ENCODE assay signal across 1 cellular context in genomic region chr1:23035823-23036452, GRCh38.
TF ChIP-seq lines count a peak whose summit lies in the region.

No MANE protein-coding gene starts in this region.

TF ChIP-seq in HEK293, 187 proteins besides CTCF, POLR2A, EP300 and RAD21 (continued from another document and continues in another):
- TF ChIP-seq ZSCAN18 (tag by site-specific recombination; IDR thresholded peaks at IDR 0.05) (no peak), ZNF112 (tag by site-specific recombination; IDR thresholded peaks at IDR 0.05) (no peak), ZNF791 (tag by site-specific recombination; IDR thresholded peaks at IDR 0.05) (no peak), ZNF660 (tag by site-specific recombination; IDR thresholded peaks at IDR 0.05) (peak; percentile 71), PRDM1 (tag by site-specific recombination; IDR thresholded peaks at IDR 0.05) (0 out of 2 replicates have a peak, but pooled peaks have one; percentile 15), ZNF514 (tag by site-specific recombination; IDR thresholded peaks at IDR 0.05) (no peak), ZNF202 (tag by site-specific recombination; IDR thresholded peaks at IDR 0.05; ENCODE audit: borderline replicate concordance) (no peak), ZNF341 (tag by site-specific recombination; IDR thresholded peaks at IDR 0.05; ENCODE audit: low read depth) (no peak), ZNF692 (tag by site-specific recombination; IDR thresholded peaks at IDR 0.05) (no peak), ZBTB7A (tag by site-specific recombination; IDR thresholded peaks at IDR 0.05; ENCODE audit: low read depth) (no peak), ZNF362 (tag by site-specific recombination; IDR thresholded peaks at IDR 0.05) (peak; percentile 52; the same call in 1 of the 2 replicates), ZNF639 (tag by site-specific recombination; IDR thresholded peaks at IDR 0.05) (no peak), PBX3 (CRISPR knock-in tag; IDR thresholded peaks at IDR 0.05) (no peak), ZNF843 (tag by site-specific recombination; IDR thresholded peaks at IDR 0.05) (peak; percentile 55), SCRT1 (tag by site-specific recombination; IDR thresholded peaks at IDR 0.05; ENCODE audit: borderline replicate concordance) (no peak), ZIC2 (tag by site-specific recombination; IDR thresholded peaks at IDR 0.05) (peak; percentile 67), HOXD13 (CRISPR knock-in tag; IDR thresholded peaks at IDR 0.05; ENCODE audit: borderline replicate concordance) (no peak), YY1 (tag by site-specific recombination; IDR thresholded peaks at IDR 0.05) (no peak), ZNF544 (tag by site-specific recombination; IDR thresholded peaks at IDR 0.05) (no peak), GFI1B (tag by site-specific recombination; IDR thresholded peaks at IDR 0.05) (peak; percentile 86), ZNF629 (tag by site-specific recombination; IDR thresholded peaks at IDR 0.05) (0 out of 2 replicates have a peak, but pooled peaks have one; percentile 17), HOXA7 (CRISPR knock-in tag; IDR thresholded peaks at IDR 0.05; ENCODE audit: borderline replicate concordance) (no peak), ZNF248 (tag by site-specific recombination; IDR thresholded peaks at IDR 0.05) (no peak), PRDM4 (tag by site-specific recombination; IDR thresholded peaks at IDR 0.05) (no peak), ZNF280D (tag by site-specific recombination; IDR thresholded peaks at IDR 0.05) (no peak), FEZF1 (tag by site-specific recombination; IDR thresholded peaks at IDR 0.05) (peak; percentile 36; the same call in 1 of the 2 replicates), ZNF24 (tag by site-specific recombination; IDR thresholded peaks at IDR 0.05) (0 out of 2 replicates have a peak, but pooled peaks have one; percentile 31), TRIM28 (IDR thresholded peaks at IDR 0.05; ENCODE audit: borderline replicate concordance, low read length) (peak; percentile 75; the same call in 1 of the 2 replicates), MZF1 (tag by site-specific recombination; IDR thresholded peaks at IDR 0.05; ENCODE audit: borderline replicate concordance) (peak; percentile 28; the same call in 1 of the 2 replicates), ELK4 (IDR thresholded peaks at IDR 0.05; ENCODE audit: borderline replicate concordance, low read depth, low read length) (no peak), AEBP2 (tag by site-specific recombination; IDR thresholded peaks at IDR 0.05; ENCODE audit: borderline replicate concordance) (no peak), HOXC10 (CRISPR knock-in tag; IDR thresholded peaks at IDR 0.05) (no peak), ZNF677 (tag by site-specific recombination; IDR thresholded peaks at IDR 0.05) (no peak), ZNF350 (tag by site-specific recombination; IDR thresholded peaks at IDR 0.05) (no peak), ZNF157 (tag by site-specific recombination; IDR thresholded peaks at IDR 0.05) (no peak), KLF10 (tag by site-specific recombination; IDR thresholded peaks at IDR 0.05) (no peak), ZNF76 (tag by site-specific recombination; IDR thresholded peaks at IDR 0.05; ENCODE audit: borderline replicate concordance, low read depth) (no peak), REPIN1 (tag by site-specific recombination; IDR thresholded peaks at IDR 0.05; ENCODE audit: low read depth) (no peak), ZBTB21 (tag by site-specific recombination; IDR thresholded peaks at IDR 0.05) (no peak), ZNF704 (tag by site-specific recombination; IDR thresholded peaks at IDR 0.05) (no peak), ZNF555 (tag by site-specific recombination; conservative IDR thresholded peaks at IDR 0.05) (no peak), ZSCAN23 (tag by site-specific recombination; IDR thresholded peaks at IDR 0.05) (no peak), ZFP41 (tag by site-specific recombination; IDR thresholded peaks at IDR 0.05; ENCODE audit: borderline replicate concordance) (no peak), ZNF792 (tag by site-specific recombination; IDR thresholded peaks at IDR 0.05) (no peak), ZNF785 (tag by site-specific recombination; IDR thresholded peaks at IDR 0.05) (no peak), BCL6B (tag by site-specific recombination; IDR thresholded peaks at IDR 0.05) (no peak), ZNF624 (tag by site-specific recombination; IDR thresholded peaks at IDR 0.05) (no peak)
